In genomic region chr2:104845552-104845931, GRCh38 we compare ENCODE assay signal across 15 cellular contexts. TPM values are rescaled to one million over a fixed set of nuclear protein-coding genes. Genes with fewer than 3 reads are reported as not detected.
DNase-seq lines count a peak whose midpoint lies in the region; ATAC-seq and TF ChIP-seq lines count a peak whose summit lies in the region.
"Had no signal": no experiment of that assay in that cellular context is flagged by ENCODE, and none has a peak within 500 bp of the region (broad histone marks: within the 10 kb centered on the region; RNA-seq: fewer than 3 reads in every experiment).

No MANE protein-coding gene starts in this region.

- in situ Hi-C loops in ACHN (cut with HindIII; ENCODE audit: low pct_ligation_motif_present, low pct_unique_long_range_greater_than_20kb, low sequenced_read_pairs) = no loop called here

- peaks cover 66 to 84% (median 77%) of the 10 kb centered on the region in 3 donors for H3K27me3 Mint-ChIP-seq in naive B cell

- POLR2A ChIA-PET in HEK293 (lab: Yijun Ruan, JAX) = no interaction called here

- peaks cover 0 to 24% of the 10 kb centered on the region in 2 donors for H3K36me3 Mint-ChIP-seq in naive B cell

- no peaks in the 10 kb centered on the region for H3K9me3 ChIP-seq in HEK293 (ENCODE audit: control insufficient read depth, insufficient read depth, low read depth, low read length)
- H3K9me3 ChIP-seq: SJSA1 had no signal

- H3K27ac Mint-ChIP-seq in naive B cell = peak overlapping the region in 5 of 6 donors; percentile 35 to 97 (median 87)

- CTCF ChIA-PET in HEK293 (lab: Yijun Ruan, JAX) = interaction anchor here (0.7 to 1.0 kb wide), 2 partner anchors 414 to 460 kb away, joined by 3 to 4 read pairs; no protein-coding TSS in a partner anchor

- intact Hi-C loops in dorsolateral prefrontal cortex (cut with DNase I) = loop anchor here in 1 of 2 donors (5.0 kb wide), 1 partner anchor 343 kb away; no protein-coding TSS in a partner anchor

- TF ChIP-seq CTCF in HEK293 (tag by site-specific recombination; IDR thresholded peaks at IDR 0.05) (no peak), dorsolateral prefrontal cortex (IDR thresholded peaks at IDR 0.05 in 54 of 56, conservative IDR thresholded peaks at IDR 0.05 in 2 of 56; ENCODE audit: low read depth in 1 of 56, partially characterized antibody in 56 of 56) (no peak)

- H3K36me3 ChIP-seq in HEK293 (ENCODE audit: control insufficient read depth in 2 of 2, insufficient read depth in 1 of 2, low read length in 2 of 2) = no peaks in the 10 kb centered on the region
- H3K36me3 ChIP-seq: SJSA1 had no signal

- H3K9me3 Mint-ChIP-seq in naive B cell = peaks cover 5 to 45% (median 9%) of the 10 kb centered on the region in 7 donors

- peaks cover 13 to 24% (median 18%) of the 10 kb centered on the region in 3 donors for H3K4me1 Mint-ChIP-seq in naive B cell

- peaks cover 0 to 25% (median 0%) of the 10 kb centered on the region in 45 donors for H3K27me3 ChIP-seq in dorsolateral prefrontal cortex

- no peak for ATAC-seq in naive B cell (ENCODE audit: low read depth in 2 of 2)
- ATAC-seq in GM21786 (IDR thresholded peaks at IDR 0.05; ENCODE audit: unreplicated experiment) = no peak
- ATAC-seq: activated CD4-positive, CD25-positive, alpha-beta regulatory T cell treated with anti-CD3 and anti-CD28 coated beads, Interleukin-2, amount 50 U/mL, for 24 hours had no signal

- H3K4me3 Mint-ChIP-seq in naive B cell = peak overlapping the region in 7 of 8 donors; percentile 4 to 86 (median 63)

- H3K27ac ChIP-seq in HEK293 (ENCODE audit: extremely low read depth, low read depth, low read length) (peak overlapping the region; percentile 77; the same call in 1 of the 2 replicates), dorsolateral prefrontal cortex (peak overlapping the region; percentile 75 to 100 (median 99))
- H3K27ac ChIP-seq: SJSA1 had no signal

- H3K4me3 ChIP-seq in HEK293 (ENCODE audit: low read depth, low read length) (no peak overlapping the region; the same call in 1 of the 2 replicates), dorsolateral prefrontal cortex (peak overlapping the region; percentile 53 to 93 (median 73))
- H3K4me3 ChIP-seq: SJSA1 had no signal

- peak; percentile 75 for DNase-seq in ACHN
- DNase-seq in dorsolateral prefrontal cortex = peak in 2 of 10 donors; percentile 22 to 48
- DNase-seq in naive B cell = no peak
- no peak for DNase-seq in activated CD4-positive, CD25-positive, alpha-beta regulatory T cell treated with anti-CD3 and anti-CD28 coated beads, Interleukin-2, amount 50 U/mL, for 72 hours
- no peak for DNase-seq in SHP77 treated with DMSO at 0.1 percent for 48 hours (lab: John Stamatoyannopoulos, UW)
- DNase-seq in COR-L47 (lab: John Stamatoyannopoulos, UW) = no peak
- DNase-seq: activated gamma-delta T cell treated with Interleukin-2 at 50 U/mL for 16 hours; dermis blood vessel endothelial cell; Kasumi-1; NCI-H2081; stimulated activated CD4-positive, alpha-beta T cell treated with anti-CD3 and anti-CD28 coated beads, Interleukin-4, amount 100 ng/mL, for 4 hours had no signal

- H3K4me1 ChIP-seq in HEK293 (ENCODE audit: control insufficient read depth, insufficient read depth, low read length) = peaks cover 32% of the 10 kb centered on the region
- H3K4me1 ChIP-seq: SJSA1 had no signal

TF ChIP-seq in HEK293, 187 proteins besides CTCF, POLR2A, EP300 and RAD21:
- TF ChIP-seq ZNF558 (tag by site-specific recombination; IDR thresholded peaks at IDR 0.05) (no peak), ZBTB20 (tag by site-specific recombination; IDR thresholded peaks at IDR 0.05) (peak; percentile 87)

RNA-seq across cellular contexts. Expression of gene POU3F3, which starts 8.4 kb away (rescaled TPM):
- 100 to 1,000 TPM in 4 of 120 experiments, 10 to 100 TPM in 116; 43.0 to 120 (median 66.2) TPM for total RNA-seq in dorsolateral prefrontal cortex
- not detected for polyA plus RNA-seq in naive B cell (ENCODE audit: low read depth in 6 of 6)
